ENCODE assay signal across 10 cellular contexts in the genomic region with DNA sequence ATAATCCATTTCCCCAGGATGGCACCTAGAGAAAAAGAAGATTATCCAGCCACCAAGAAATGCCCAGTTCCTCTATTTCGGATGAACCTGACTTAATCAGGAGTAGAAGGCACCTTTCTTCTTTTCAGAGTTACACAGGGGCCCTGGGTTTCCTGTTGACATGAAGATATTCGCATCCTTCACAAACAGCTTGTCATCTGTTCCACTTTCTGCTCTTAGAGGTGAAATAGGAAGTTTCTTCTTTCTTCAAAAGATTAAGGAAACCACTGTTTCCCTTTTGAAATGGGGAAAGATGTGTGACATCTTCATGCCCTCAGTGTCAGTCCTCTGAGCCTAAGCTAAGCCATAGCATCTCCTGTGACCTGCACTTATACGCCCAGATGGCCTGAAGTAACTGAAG. TPM values are rescaled to one million over a fixed set of nuclear protein-coding genes. Genes with fewer than 3 reads are reported as not detected.
A peak's percentile ranks its signal among the peaks of the same experiment; 100 is the strongest.
DNase-seq lines count a peak whose midpoint lies in the region; ATAC-seq and TF ChIP-seq lines count a peak whose summit lies in the region.
"Had no signal": no experiment of that assay in that cellular context is flagged by ENCODE, and none has a peak within 500 bp of the region (broad histone marks: within the 10 kb centered on the region; RNA-seq: fewer than 3 reads in every experiment).

No MANE protein-coding gene starts in this region.

- peak; percentile 39 for ATAC-seq in activated CD8-positive, alpha-beta memory T cell treated with anti-CD3 and anti-CD28 coated beads, Interleukin-2, amount 10 ng/mL, durations not matched to agents 7 days and 5 days
- ATAC-seq in HG03097 (IDR thresholded peaks at IDR 0.05; ENCODE audit: low FRiP score, unreplicated experiment) = peak; percentile 86

- TF ChIP-seq POLR2A in spleen (IDR thresholded peaks at IDR 0.05) = no peak

- H3K4me1 ChIP-seq in spleen = peaks cover 0 to 26% (median 3%) of the 10 kb centered on the region in 6 donors
- H3K4me1 ChIP-seq: stomach had no signal

- no peaks in the 10 kb centered on the region for H3K9me3 Mint-ChIP-seq in activated CD8-positive, alpha-beta memory T cell treated with anti-CD3 and anti-CD28 coated beads, Interleukin-2, amount 10 ng/mL, durations not matched to agents 7 days and 5 days (ENCODE audit: low read depth)

- H3K27me3 ChIP-seq in spleen (replicated peaks in 1 of 7) = no peaks in the 10 kb centered on the region
- H3K27me3 ChIP-seq: stomach had no signal

- H3K4me3 ChIP-seq in spleen = peak overlapping the region in 1 of 8 donors; percentile 10
- H3K4me3 ChIP-seq: stomach had no signal

- peak overlapping the region; percentile 37 for H3K27ac Mint-ChIP-seq in activated CD8-positive, alpha-beta memory T cell treated with anti-CD3 and anti-CD28 coated beads, Interleukin-2, amount 10 ng/mL, durations not matched to agents 7 days and 5 days

- peaks cover 19% of the 10 kb centered on the region for H3K4me1 Mint-ChIP-seq in activated CD8-positive, alpha-beta memory T cell treated with anti-CD3 and anti-CD28 coated beads, Interleukin-2, amount 10 ng/mL, durations not matched to agents 7 days and 5 days

- H3K27me3 Mint-ChIP-seq in activated CD8-positive, alpha-beta memory T cell treated with anti-CD3 and anti-CD28 coated beads, Interleukin-2, amount 10 ng/mL, durations not matched to agents 7 days and 5 days = no peaks in the 10 kb centered on the region

- no peaks in the 10 kb centered on the region for H3K36me3 ChIP-seq in spleen
- H3K36me3 ChIP-seq: stomach had no signal

- intact Hi-C loops in spleen (cut with DNase I; ENCODE audit: low total_unique reads) = no loop called here

- H3K36me3 Mint-ChIP-seq in activated CD8-positive, alpha-beta memory T cell treated with anti-CD3 and anti-CD28 coated beads, Interleukin-2, amount 10 ng/mL, durations not matched to agents 7 days and 5 days = no peaks in the 10 kb centered on the region

- H3K4me3 Mint-ChIP-seq in activated CD8-positive, alpha-beta memory T cell treated with anti-CD3 and anti-CD28 coated beads, Interleukin-2, amount 10 ng/mL, durations not matched to agents 7 days and 5 days = no peak overlapping the region

- H3K27ac ChIP-seq in spleen = peak overlapping the region in 7 of 8 donors; percentile 63 to 89 (median 82)

- no peak for DNase-seq in activated CD8-positive, alpha-beta memory T cell treated with anti-CD3 and anti-CD28 coated beads, Interleukin-2, amount 10 ng/mL, durations not matched to agents 7 days and 5 days
- DNase-seq in activated CD8-positive, alpha-beta memory T cell treated with anti-CD3 and anti-CD28 coated beads, Interleukin-2, amount 50 U/mL, for 4 hours = no peak
- DNase-seq in SKM-1 (lab: John Stamatoyannopoulos, UW; ENCODE audit: unreplicated experiment) (peak; percentile 40), spleen (no peak), C1 segment of cervical spinal cord (lab: John Stamatoyannopoulos, UW) (no peak), NCI-H510A (lab: John Stamatoyannopoulos, UW) (no peak)
- no peak for DNase-seq in effector CD4-positive, alpha-beta T cell
- DNase-seq: activated effector memory CD4-positive, alpha-beta T cell treated with Interleukin-2 at 50 U/mL for 16 hours; stomach had no signal

- CTCF ChIA-PET in activated CD8-positive, alpha-beta memory T cell treated with anti-CD3 and anti-CD28 coated beads, Interleukin-2, amount 10 ng/mL, durations not matched to agents 7 days and 5 days (lab: Charles Lee) = no interaction called here

- H3K9me3 ChIP-seq in spleen = no peaks in the 10 kb centered on the region
- H3K9me3 ChIP-seq: stomach had no signal

- 18 to 35% (median 26%) methylated on average over 3 of the region's 3 CpGs for WGBS in spleen, 5 donors

- no peak for TF ChIP-seq CTCF in spleen (IDR thresholded peaks at IDR 0.05 in 8 of 11, conservative IDR thresholded peaks at IDR 0.05 in 3 of 11)

RNA-seq across cellular contexts. Expression of gene RAB18, which starts 39.1 kb away (rescaled TPM):
- 10 to 100 TPM; 52.3 to 61.2 TPM for total RNA-seq in activated CD8-positive, alpha-beta memory T cell treated with anti-CD3 and anti-CD28 coated beads, Interleukin-2, amount 10 ng/mL, durations not matched to agents 7 days and 5 days
- total RNA-seq in spleen = 100 to 1,000 TPM in 3 of 7 donors, 10 to 100 TPM in 4; 43.1 to 104 (median 86.0) TPM
- polyA plus RNA-seq in spleen = 10 to 100 TPM; 21.2 to 32.8 (median 31.0) TPM
